ENCODE assay signal across 12 cellular contexts in the genomic region with DNA sequence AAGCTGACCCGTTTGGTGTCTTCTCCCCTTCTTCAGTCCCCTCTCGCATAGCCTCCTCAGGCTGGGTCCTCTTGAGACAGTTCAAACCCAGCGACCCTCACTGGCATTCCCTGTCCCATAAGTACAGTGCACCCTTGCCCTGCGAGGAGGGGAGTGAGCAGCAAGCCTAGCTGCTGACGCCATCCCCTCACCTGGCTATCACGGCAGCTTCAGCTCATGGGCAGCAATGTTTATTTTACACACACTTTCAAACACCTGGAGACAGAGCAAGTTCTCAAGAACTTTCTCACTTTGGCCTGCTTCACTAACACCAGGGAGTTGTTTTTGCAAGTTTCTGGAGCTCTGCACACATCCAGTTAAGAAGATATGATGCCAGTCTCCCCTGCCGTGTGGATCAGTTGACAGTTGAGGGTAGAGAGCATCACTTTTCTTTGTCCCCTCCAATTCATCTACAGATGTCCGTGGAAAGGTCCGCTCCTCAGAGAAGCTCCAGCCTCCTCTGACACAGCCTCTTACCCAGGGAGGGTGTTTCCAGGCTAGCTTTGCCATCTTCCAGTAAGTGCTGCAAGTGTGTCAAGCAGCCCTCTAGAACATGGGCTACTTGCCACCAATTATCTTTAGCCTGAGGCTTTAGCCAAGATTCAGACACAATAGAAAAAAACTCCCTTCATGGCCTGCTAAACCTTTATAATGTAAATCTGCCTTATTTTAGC.
"Had no signal": no experiment of that assay in that cellular context is flagged by ENCODE, and none has a peak within 500 bp of the region (broad histone marks: within the 10 kb centered on the region; RNA-seq: fewer than 3 reads in every experiment).

No MANE protein-coding gene starts in this region.

- H3K36me3 ChIP-seq: prostate gland, sigmoid colon had no signal

- H3K27ac ChIP-seq: prostate gland, sigmoid colon had no signal

- H3K4me3 ChIP-seq: prostate gland, sigmoid colon had no signal

- H3K9me3 Mint-ChIP-seq: activated CD4-positive, alpha-beta memory T cell treated with anti-CD3 and anti-CD28 coated beads for 36 hours; activated naive CD8-positive, alpha-beta T cell treated with anti-CD3 and anti-CD28 coated beads, Interleukin-2, amount 50 U/mL, for 24 hours; activated T-cell treated with anti-CD3 and anti-CD28 coated beads, Interleukin-2, amount 50 U/mL, for 72 hours had no signal

- H3K27ac Mint-ChIP-seq: activated CD4-positive, alpha-beta memory T cell treated with anti-CD3 and anti-CD28 coated beads for 36 hours; activated naive CD8-positive, alpha-beta T cell treated with anti-CD3 and anti-CD28 coated beads, Interleukin-2, amount 50 U/mL, for 24 hours; activated T-cell treated with anti-CD3 and anti-CD28 coated beads, Interleukin-2, amount 50 U/mL, for 72 hours; naive thymus-derived CD8-positive, alpha-beta T cell had no signal

- H3K36me3 Mint-ChIP-seq: activated CD4-positive, alpha-beta memory T cell treated with anti-CD3 and anti-CD28 coated beads for 36 hours; naive thymus-derived CD8-positive, alpha-beta T cell had no signal

- H3K9me3 ChIP-seq: prostate gland, sigmoid colon had no signal

- H3K4me1 ChIP-seq: prostate gland, sigmoid colon had no signal

- ATAC-seq: activated naive CD8-positive, alpha-beta T cell treated with anti-CD3 and anti-CD28 coated beads, Interleukin-2, amount 50 U/mL, for 24 hours; activated T-cell treated with anti-CD3 and anti-CD28 coated beads, Interleukin-2, amount 50 U/mL, for 72 hours; naive thymus-derived CD8-positive, alpha-beta T cell; stimulated activated naive CD8-positive, alpha-beta T cell treated with anti-CD3 and anti-CD28 coated beads, Interleukin-15, Interleukin-2, amounts not matched to agents 100 U/mL and 50 U/mL, for 24 hours had no signal

- H3K4me3 Mint-ChIP-seq: activated CD4-positive, alpha-beta memory T cell treated with anti-CD3 and anti-CD28 coated beads for 36 hours; activated naive CD8-positive, alpha-beta T cell treated with anti-CD3 and anti-CD28 coated beads, Interleukin-2, amount 50 U/mL, for 24 hours; activated T-cell treated with anti-CD3 and anti-CD28 coated beads, Interleukin-2, amount 50 U/mL, for 72 hours; naive thymus-derived CD8-positive, alpha-beta T cell had no signal

- H3K4me1 Mint-ChIP-seq: activated naive CD8-positive, alpha-beta T cell treated with anti-CD3 and anti-CD28 coated beads, Interleukin-2, amount 50 U/mL, for 24 hours; naive thymus-derived CD8-positive, alpha-beta T cell had no signal

- DNase-seq: activated CD4-positive, alpha-beta memory T cell treated with anti-CD3 and anti-CD28 coated beads for 36 hours; activated CD4-positive, alpha-beta T cell treated with anti-CD3 and anti-CD28 coated beads for 1 hour; activated CD8-positive, alpha-beta memory T cell treated with anti-CD3 and anti-CD28 coated beads, Interleukin-2, amount 50 U/mL, for 4 hours; activated naive CD8-positive, alpha-beta T cell treated with anti-CD3 and anti-CD28 coated beads, Interleukin-2, amount 50 U/mL, for 24 hours; activated T-cell treated with anti-CD3 and anti-CD28 coated beads, Interleukin-2, amount 50 U/mL, for 72 hours; effector memory CD4-positive, alpha-beta T cell; glutamatergic neuron; naive thymus-derived CD8-positive, alpha-beta T cell; sigmoid colon; stimulated activated CD4-positive, alpha-beta T cell treated with anti-CD3 and anti-CD28 coated beads, Interleukin-2, amount 100 ng/mL, for 24 hours; stimulated activated naive CD8-positive, alpha-beta T cell treated with anti-CD3 and anti-CD28 coated beads, Interleukin-15, Interleukin-2, amounts not matched to agents 100 U/mL and 50 U/mL, for 24 hours had no signal
